ENCODE assay signal across 38 cellular contexts in genomic region chr1:57285979-57286378, GRCh38.
"Had no signal": no experiment of that assay in that cellular context is flagged by ENCODE, and none has a peak within 500 bp of the region (broad histone marks: within the 10 kb centered on the region; RNA-seq: fewer than 3 reads in every experiment).

No MANE protein-coding gene starts in this region.

- H3K27me3 ChIP-seq: ascending aorta, cardiac muscle cell had no signal

- H3K36me3 ChIP-seq: ascending aorta, cardiac muscle cell had no signal

- H3K9me3 ChIP-seq: ascending aorta had no signal

- H3K27ac Mint-ChIP-seq: activated B cell treated with CpG ODN at 0.5 μM for 24 hours; activated CD4-positive, alpha-beta memory T cell treated with anti-CD3 and anti-CD28 coated beads for 36 hours; activated CD4-positive, alpha-beta T cell treated with anti-CD3 and anti-CD28 coated beads, Interleukin-2, amount 10 ng/mL, durations not matched to agents 24 days and 14 days; activated CD8-positive, alpha-beta T cell treated with anti-CD3 and anti-CD28 coated beads for 36 hours; activated naive CD4-positive, alpha-beta T cell treated with anti-CD3 and anti-CD28 coated beads for 36 hours; activated naive CD8-positive, alpha-beta T cell; activated naive CD8-positive, alpha-beta T cell treated with anti-CD3 and anti-CD28 coated beads, Interleukin-2, amount 10 ng/mL, durations not matched to agents 7 days and 5 days; activated naive CD8-positive, alpha-beta T cell treated with anti-CD3 and anti-CD28 coated beads, Interleukin-2, amount 50 U/mL, for 24 hours; activated T-cell treated with anti-CD3 and anti-CD28 coated beads, Interleukin-2, amount 50 U/mL, for 72 hours; activated T-helper 1 cell treated with anti-CD3 and anti-CD28 coated beads, Interleukin-12 subunit alpha, Interleukin-12 subunit beta, Interleukin-2, Interleukin-4 antibody, amounts not matched to agents 30 ng/mL and 10 ng/mL and 1 ng/mL, durations not matched to agents 14 hours and 24 hours and 36 hours; activated T-helper 17 cell treated with anti-CD3 and anti-CD28 coated beads, Interleukin-2, amount 50 U/mL, for 72 hours; brain; T-helper 1 cell treated with Interleukin-12 subunit alpha and Interleukin-12 subunit beta and Interleukin-4 antibody, amounts not matched to agents 30 μg/mL and 1 μg/mL, for 36 hours; T-helper 2 cell treated with Interferon-gamma antibody and Interleukin-4, amounts not matched to agents 5 μg/mL and 100 μg/mL, for 36 hours had no signal

- H3K4me1 ChIP-seq: ascending aorta had no signal

- H3K9me3 Mint-ChIP-seq: activated B cell treated with CpG ODN at 0.5 μM for 24 hours; activated CD4-positive, alpha-beta memory T cell treated with anti-CD3 and anti-CD28 coated beads for 36 hours; activated CD4-positive, alpha-beta T cell treated with anti-CD3 and anti-CD28 coated beads, Interleukin-2, amount 10 ng/mL, durations not matched to agents 24 days and 14 days; activated CD8-positive, alpha-beta T cell treated with anti-CD3 and anti-CD28 coated beads for 36 hours; activated naive CD4-positive, alpha-beta T cell treated with anti-CD3 and anti-CD28 coated beads for 36 hours; activated naive CD8-positive, alpha-beta T cell treated with anti-CD3 and anti-CD28 coated beads, Interleukin-2, amount 10 ng/mL, durations not matched to agents 7 days and 5 days; activated naive CD8-positive, alpha-beta T cell treated with anti-CD3 and anti-CD28 coated beads, Interleukin-2, amount 50 U/mL, for 24 hours; activated T-cell treated with anti-CD3 and anti-CD28 coated beads, Interleukin-2, amount 50 U/mL, for 4 hours; activated T-cell treated with anti-CD3 and anti-CD28 coated beads, Interleukin-2, amount 50 U/mL, for 72 hours; activated T-helper 1 cell treated with anti-CD3 and anti-CD28 coated beads, Interleukin-12 subunit alpha, Interleukin-12 subunit beta, Interleukin-2, Interleukin-4 antibody, amounts not matched to agents 30 ng/mL and 10 ng/mL and 1 ng/mL, durations not matched to agents 14 hours and 24 hours and 36 hours; activated T-helper 17 cell treated with anti-CD3 and anti-CD28 coated beads, Interleukin-2, amount 50 U/mL, for 72 hours; brain; T-helper 1 cell treated with Interleukin-12 subunit alpha and Interleukin-12 subunit beta and Interleukin-4 antibody, amounts not matched to agents 30 μg/mL and 1 μg/mL, for 36 hours; T-helper 2 cell treated with Interferon-gamma antibody and Interleukin-4, amounts not matched to agents 5 μg/mL and 100 μg/mL, for 36 hours had no signal

- H3K4me3 ChIP-seq: ascending aorta, cardiac muscle cell had no signal

- H3K27ac ChIP-seq: ascending aorta, cardiac muscle cell, VCaP had no signal

- FAIRE-seq: bronchial epithelial cell, TTC549 had no signal

- H3K36me3 Mint-ChIP-seq: activated CD4-positive, alpha-beta memory T cell treated with anti-CD3 and anti-CD28 coated beads for 36 hours; activated naive CD8-positive, alpha-beta T cell; activated naive CD8-positive, alpha-beta T cell treated with anti-CD3 and anti-CD28 coated beads, Interleukin-2, amount 10 ng/mL, durations not matched to agents 7 days and 5 days; brain had no signal

- DNase-seq: activated B cell treated with CpG ODN at 0.5 μM for 24 hours; activated CD4-positive, alpha-beta memory T cell treated with anti-CD3 and anti-CD28 coated beads for 36 hours; activated CD4-positive, alpha-beta T cell treated with anti-CD3 and anti-CD28 coated beads for 4 hours; activated CD4-positive, alpha-beta T cell treated with anti-CD3 and anti-CD28 coated beads, Interleukin-2, amount 10 ng/mL, durations not matched to agents 24 days and 14 days; activated CD4-positive, alpha-beta T cell treated with anti-CD3 and anti-CD28 coated beads, Interleukin-2, amount 50 U/mL, for 1 hour; activated CD4-positive, alpha-beta T cell treated with anti-CD3 and anti-CD28 coated beads, Interleukin-2, amount 50 U/mL, for 4 hours; activated CD4-positive, CD25-positive, alpha-beta regulatory T cell treated with anti-CD3 and anti-CD28 coated beads, Interleukin-2, amount 50 U/mL, for 72 hours; activated CD8-positive, alpha-beta memory T cell treated with anti-CD3 and anti-CD28 coated beads, Interleukin-2, amount 50 U/mL, for 4 hours; activated CD8-positive, alpha-beta T cell treated with anti-CD3 and anti-CD28 coated beads for 36 hours; activated effector memory CD4-positive, alpha-beta T cell treated with anti-CD3 and anti-CD28 coated beads, Interleukin-2, amount 50 U/mL, for 16 hours; activated gamma-delta T cell treated with Interleukin-2 at 50 U/mL for 16 hours; activated naive CD4-positive, alpha-beta T cell; activated naive CD4-positive, alpha-beta T cell treated with anti-CD3 and anti-CD28 coated beads for 36 hours; activated naive CD4-positive, alpha-beta T cell treated with anti-CD3 and anti-CD28 coated beads, Interleukin-2, amount 50 U/mL, for 16 hours; activated naive CD8-positive, alpha-beta T cell treated with anti-CD3 and anti-CD28 coated beads, Interleukin-2, amount 10 ng/mL, durations not matched to agents 7 days and 5 days; activated naive CD8-positive, alpha-beta T cell treated with anti-CD3 and anti-CD28 coated beads, Interleukin-2, amount 50 U/mL, for 24 hours; activated T-cell treated with anti-CD3 and anti-CD28 coated beads for 4 hours; activated T-cell treated with anti-CD3 and anti-CD28 coated beads, Interleukin-2, amount 50 U/mL, for 1 hour; activated T-cell treated with anti-CD3 and anti-CD28 coated beads, Interleukin-2, amount 50 U/mL, for 4 hours; activated T-cell treated with anti-CD3 and anti-CD28 coated beads, Interleukin-2, amount 50 U/mL, for 72 hours; amygdala; anterior cingulate cortex; caudate nucleus; cerebellar nuclear complex; T-helper 1 cell; T-helper 2 cell; T-helper 9 cell had no signal

- ATAC-seq: activated CD8-positive, alpha-beta T cell treated with anti-CD3 and anti-CD28 coated beads for 36 hours; activated naive CD8-positive, alpha-beta T cell treated with anti-CD3 and anti-CD28 coated beads, Interleukin-2, amount 50 U/mL, for 24 hours; activated T-cell treated with anti-CD3 and anti-CD28 coated beads, Interleukin-2, amount 50 U/mL, for 4 hours; activated T-cell treated with anti-CD3 and anti-CD28 coated beads, Interleukin-2, amount 50 U/mL, for 72 hours; activated T-helper 17 cell treated with anti-CD3 and anti-CD28 coated beads, Interleukin-2, amount 50 U/mL, for 72 hours had no signal
